ENCODE assay signal across 8 cellular contexts in genomic region chr16:66740010-66740409, GRCh38. TPM values are rescaled to one million over a fixed set of nuclear protein-coding genes. Genes with fewer than 3 reads are reported as not detected.
A peak's percentile ranks its signal among the peaks of the same experiment; 100 is the strongest.
DNase-seq lines count a peak whose midpoint lies in the region; ATAC-seq and TF ChIP-seq lines count a peak whose summit lies in the region.

No MANE protein-coding gene starts in this region.

- no peaks in the 10 kb centered on the region for H3K9me3 ChIP-seq in prostate gland

- no peaks in the 10 kb centered on the region for H3K27me3 ChIP-seq in prostate gland (replicated peaks; ENCODE audit: insufficient read depth)

- WGBS in prostate gland, result 41% methylated on average over 2 of the region's 2 CpGs

- H3K4me3 ChIP-seq in foreskin fibroblast (ENCODE audit: low read depth in 1 of 2, low read length in 2 of 2) (no peak overlapping the region), prostate gland (no peak overlapping the region)

- ATAC-seq in GM21723 (IDR thresholded peaks at IDR 0.05; ENCODE audit: unreplicated experiment) (no peak), GM18909 (IDR thresholded peaks at IDR 0.05; ENCODE audit: poor library complexity, unreplicated experiment) (no peak)

- H3K27ac ChIP-seq in prostate gland, result peak overlapping the region in 1 of 2 donors; percentile 77

- peaks cover 25% of the 10 kb centered on the region for H3K4me1 ChIP-seq in prostate gland (replicated peaks)

- TF ChIP-seq CTCF in foreskin fibroblast (IDR thresholded peaks at IDR 0.05; ENCODE audit: low read depth, low read length) (peak; percentile 69), prostate gland (IDR thresholded peaks at IDR 0.05) (peak in 3 of 4 experiments; percentile 16 to 47 (median 29))

- intact Hi-C loops in prostate gland (cut with DNase I), result no loop called here

- no peak for TF ChIP-seq POLR2A in prostate gland (IDR thresholded peaks at IDR 0.05)

- H3K36me3 ChIP-seq in prostate gland, result peaks cover 0 to 14% of the 10 kb centered on the region in 2 donors

- DNase-seq in NCI-H2107 treated with DMSO at 0.1 percent for 48 hours (lab: John Stamatoyannopoulos, UW; ENCODE audit: unreplicated experiment), result peak; percentile 17
- no peak for DNase-seq in NCI-H2107 (lab: John Stamatoyannopoulos, UW)
- DNase-seq in M059J (ENCODE audit: low read depth), result peak; percentile 39
- DNase-seq in activated T-cell treated with anti-CD3 and anti-CD28 coated beads for 4 hours, result peak; percentile 14
- peak; percentile 14 to 70 for DNase-seq in foreskin fibroblast
- DNase-seq in prostate gland (ENCODE audit: low spot score), result no peak

RNA-seq across cellular contexts. Expression of gene DYNC1LI2, which starts 11.4 kb away (rescaled TPM):
- 79.5 and 92.4 TPM in 2 replicates for total RNA-seq in M059J (2014; rRNA removed; shearing (Covaris generic))
- 100 to 1,000 TPM in 1 of 2 donors, 10 to 100 TPM in 1; 98.1 to 149 TPM for total RNA-seq in prostate gland

RNA-seq across cellular contexts. Expression of gene CMTM4, which starts 43.5 kb away (rescaled TPM):
- total RNA-seq in M059J (2014; rRNA removed; shearing (Covaris generic)), result 15.2 and 18.4 TPM in 2 replicates
- 10 to 100 TPM; 46.9 to 57.7 TPM for total RNA-seq in prostate gland

Comparison
In these comparisons a context has a peak if more than half of its experiments do, and no peak if none do; other contexts are left out.
1. DNase-seq: peak in NCI-H2107 treated with DMSO at 0.1 percent for 48 hours (single experiment), M059J (single experiment), activated T-cell treated with anti-CD3 and anti-CD28 coated beads for 4 hours (single experiment) and foreskin fibroblast (2 of 2); none in NCI-H2107 (single experiment) and prostate gland (single experiment).